In genomic region chr1:155925506-155925905, GRCh38 we compare ENCODE assay signal across 1 cellular context.
TF ChIP-seq lines count a peak whose summit lies in the region.

No MANE protein-coding gene starts in this region.

TF ChIP-seq in GM23338, 12 proteins besides CTCF, POLR2A, EP300 and RAD21 (continued from another document):
- TF ChIP-seq POLR2AphosphoS5 (IDR thresholded peaks at IDR 0.05; ENCODE audit: low read depth) (no peak), REST (IDR thresholded peaks at IDR 0.05; ENCODE audit: unreplicated experiment) (no peak)
- TF ChIP-seq, protein P1, sequence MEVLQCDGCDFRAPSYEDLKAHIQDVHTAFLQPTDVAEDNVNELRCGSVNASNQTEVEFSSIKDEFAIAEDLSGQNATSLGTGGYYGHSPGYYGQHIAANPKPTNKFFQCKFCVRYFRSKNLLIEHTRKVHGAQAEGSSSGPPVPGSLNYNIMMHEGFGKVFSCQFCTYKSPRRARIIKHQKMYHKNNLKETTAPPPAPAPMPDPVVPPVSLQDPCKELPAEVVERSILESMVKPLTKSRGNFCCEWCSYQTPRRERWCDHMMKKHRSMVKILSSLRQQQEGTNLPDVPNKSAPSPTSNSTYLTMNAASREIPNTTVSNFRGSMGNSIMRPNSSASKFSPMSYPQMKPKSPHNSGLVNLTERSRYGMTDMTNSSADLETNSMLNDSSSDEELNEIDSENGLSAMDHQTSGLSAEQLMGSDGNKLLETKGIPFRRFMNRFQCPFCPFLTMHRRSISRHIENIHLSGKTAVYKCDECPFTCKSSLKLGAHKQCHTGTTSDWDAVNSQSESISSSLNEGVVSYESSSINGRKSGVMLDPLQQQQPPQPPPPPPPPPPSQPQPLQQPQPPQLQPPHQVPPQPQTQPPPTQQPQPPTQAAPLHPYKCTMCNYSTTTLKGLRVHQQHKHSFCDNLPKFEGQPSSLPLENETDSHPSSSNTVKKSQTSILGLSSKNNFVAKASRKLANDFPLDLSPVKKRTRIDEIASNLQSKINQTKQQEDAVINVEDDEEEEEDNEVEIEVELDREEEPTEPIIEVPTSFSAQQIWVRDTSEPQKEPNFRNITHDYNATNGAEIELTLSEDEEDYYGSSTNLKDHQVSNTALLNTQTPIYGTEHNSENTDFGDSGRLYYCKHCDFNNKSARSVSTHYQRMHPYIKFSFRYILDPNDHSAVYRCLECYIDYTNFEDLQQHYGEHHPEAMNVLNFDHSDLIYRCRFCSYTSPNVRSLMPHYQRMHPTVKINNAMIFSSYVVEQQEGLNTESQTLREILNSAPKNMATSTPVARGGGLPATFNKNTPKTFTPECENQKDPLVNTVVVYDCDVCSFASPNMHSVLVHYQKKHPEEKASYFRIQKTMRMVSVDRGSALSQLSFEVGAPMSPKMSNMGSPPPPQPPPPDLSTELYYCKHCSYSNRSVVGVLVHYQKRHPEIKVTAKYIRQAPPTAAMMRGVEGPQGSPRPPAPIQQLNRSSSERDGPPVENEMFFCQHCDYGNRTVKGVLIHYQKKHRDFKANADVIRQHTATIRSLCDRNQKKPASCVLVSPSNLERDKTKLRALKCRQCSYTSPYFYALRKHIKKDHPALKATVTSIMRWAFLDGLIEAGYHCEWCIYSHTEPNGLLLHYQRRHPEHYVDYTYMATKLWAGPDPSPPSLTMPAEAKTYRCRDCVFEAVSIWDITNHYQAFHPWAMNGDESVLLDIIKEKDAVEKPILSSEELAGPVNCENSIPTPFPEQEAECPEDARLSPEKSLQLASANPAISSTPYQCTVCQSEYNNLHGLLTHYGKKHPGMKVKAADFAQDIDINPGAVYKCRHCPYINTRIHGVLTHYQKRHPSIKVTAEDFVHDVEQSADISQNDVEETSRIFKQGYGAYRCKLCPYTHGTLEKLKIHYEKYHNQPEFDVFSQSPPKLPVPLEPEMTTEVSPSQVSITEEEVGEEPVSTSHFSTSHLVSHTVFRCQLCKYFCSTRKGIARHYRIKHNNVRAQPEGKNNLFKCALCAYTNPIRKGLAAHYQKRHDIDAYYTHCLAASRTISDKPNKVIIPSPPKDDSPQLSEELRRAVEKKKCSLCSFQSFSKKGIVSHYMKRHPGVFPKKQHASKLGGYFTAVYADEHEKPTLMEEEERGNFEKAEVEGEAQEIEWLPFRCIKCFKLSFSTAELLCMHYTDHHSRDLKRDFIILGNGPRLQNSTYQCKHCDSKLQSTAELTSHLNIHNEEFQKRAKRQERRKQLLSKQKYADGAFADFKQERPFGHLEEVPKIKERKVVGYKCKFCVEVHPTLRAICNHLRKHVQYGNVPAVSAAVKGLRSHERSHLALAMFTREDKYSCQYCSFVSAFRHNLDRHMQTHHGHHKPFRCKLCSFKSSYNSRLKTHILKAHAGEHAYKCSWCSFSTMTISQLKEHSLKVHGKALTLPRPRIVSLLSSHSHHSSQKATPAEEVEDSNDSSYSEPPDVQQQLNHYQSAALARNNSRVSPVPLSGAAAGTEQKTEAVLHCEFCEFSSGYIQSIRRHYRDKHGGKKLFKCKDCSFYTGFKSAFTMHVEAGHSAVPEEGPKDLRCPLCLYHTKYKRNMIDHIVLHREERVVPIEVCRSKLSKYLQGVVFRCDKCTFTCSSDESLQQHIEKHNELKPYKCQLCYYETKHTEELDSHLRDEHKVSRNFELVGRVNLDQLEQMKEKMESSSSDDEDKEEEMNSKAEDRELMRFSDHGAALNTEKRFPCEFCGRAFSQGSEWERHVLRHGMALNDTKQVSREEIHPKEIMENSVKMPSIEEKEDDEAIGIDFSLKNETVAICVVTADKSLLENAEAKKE (CRISPR knock-in tag; IDR thresholded peaks at IDR 0.05), result no peak
